In the genomic region with DNA sequence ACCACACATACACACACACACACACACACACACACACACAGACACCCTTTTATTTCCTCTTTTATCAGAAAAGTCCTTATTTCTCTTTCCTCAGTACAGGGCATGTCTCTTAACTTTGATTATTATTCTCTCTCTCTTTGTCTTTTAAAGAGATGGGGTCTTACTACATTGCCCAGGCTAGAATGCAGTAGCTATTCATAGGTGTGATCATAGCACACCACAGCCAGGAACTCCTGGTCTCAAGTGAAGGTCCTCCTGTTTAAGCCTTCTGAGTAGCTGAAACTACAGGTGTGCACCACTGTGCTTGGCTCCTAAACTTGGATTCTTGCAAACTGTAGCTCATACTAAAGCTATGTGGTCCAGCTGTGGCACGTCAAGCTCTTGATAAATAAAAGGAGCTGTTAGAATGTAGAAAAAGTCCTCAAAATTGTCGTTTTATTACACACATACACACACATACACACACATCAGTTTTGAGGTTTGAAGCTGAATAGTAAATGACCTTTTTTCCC, we compare ENCODE assay signal across 1 cellular context.
A peak's percentile ranks its signal among the peaks of the same experiment; 100 is the strongest.
TF ChIP-seq lines count a peak whose summit lies in the region.

No MANE protein-coding gene starts in this region.

TF ChIP-seq in K562, 482 proteins besides CTCF, POLR2A, EP300 and RAD21 (continued from another document):
- TF ChIP-seq, protein P1, sequence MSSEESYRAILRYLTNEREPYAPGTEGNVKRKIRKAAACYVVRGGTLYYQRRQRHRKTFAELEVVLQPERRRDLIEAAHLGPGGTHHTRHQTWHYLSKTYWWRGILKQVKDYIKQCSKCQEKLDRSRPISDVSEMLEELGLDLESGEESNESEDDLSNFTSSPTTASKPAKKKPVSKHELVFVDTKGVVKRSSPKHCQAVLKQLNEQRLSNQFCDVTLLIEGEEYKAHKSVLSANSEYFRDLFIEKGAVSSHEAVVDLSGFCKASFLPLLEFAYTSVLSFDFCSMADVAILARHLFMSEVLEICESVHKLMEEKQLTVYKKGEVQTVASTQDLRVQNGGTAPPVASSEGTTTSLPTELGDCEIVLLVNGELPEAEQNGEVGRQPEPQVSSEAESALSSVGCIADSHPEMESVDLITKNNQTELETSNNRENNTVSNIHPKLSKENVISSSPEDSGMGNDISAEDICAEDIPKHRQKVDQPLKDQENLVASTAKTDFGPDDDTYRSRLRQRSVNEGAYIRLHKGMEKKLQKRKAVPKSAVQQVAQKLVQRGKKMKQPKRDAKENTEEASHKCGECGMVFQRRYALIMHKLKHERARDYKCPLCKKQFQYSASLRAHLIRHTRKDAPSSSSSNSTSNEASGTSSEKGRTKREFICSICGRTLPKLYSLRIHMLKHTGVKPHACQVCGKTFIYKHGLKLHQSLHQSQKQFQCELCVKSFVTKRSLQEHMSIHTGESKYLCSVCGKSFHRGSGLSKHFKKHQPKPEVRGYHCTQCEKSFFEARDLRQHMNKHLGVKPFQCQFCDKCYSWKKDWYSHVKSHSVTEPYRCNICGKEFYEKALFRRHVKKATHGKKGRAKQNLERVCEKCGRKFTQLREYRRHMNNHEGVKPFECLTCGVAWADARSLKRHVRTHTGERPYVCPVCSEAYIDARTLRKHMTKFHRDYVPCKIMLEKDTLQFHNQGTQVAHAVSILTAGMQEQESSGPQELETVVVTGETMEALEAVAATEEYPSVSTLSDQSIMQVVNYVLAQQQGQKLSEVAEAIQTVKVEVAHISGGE (CRISPR knock-in tag; IDR thresholded peaks at IDR 0.05): no peak
- no peak for TF ChIP-seq ILF3 (IDR thresholded peaks at IDR 0.05; ENCODE audit: borderline replicate concordance)
- TF ChIP-seq, protein P2, sequence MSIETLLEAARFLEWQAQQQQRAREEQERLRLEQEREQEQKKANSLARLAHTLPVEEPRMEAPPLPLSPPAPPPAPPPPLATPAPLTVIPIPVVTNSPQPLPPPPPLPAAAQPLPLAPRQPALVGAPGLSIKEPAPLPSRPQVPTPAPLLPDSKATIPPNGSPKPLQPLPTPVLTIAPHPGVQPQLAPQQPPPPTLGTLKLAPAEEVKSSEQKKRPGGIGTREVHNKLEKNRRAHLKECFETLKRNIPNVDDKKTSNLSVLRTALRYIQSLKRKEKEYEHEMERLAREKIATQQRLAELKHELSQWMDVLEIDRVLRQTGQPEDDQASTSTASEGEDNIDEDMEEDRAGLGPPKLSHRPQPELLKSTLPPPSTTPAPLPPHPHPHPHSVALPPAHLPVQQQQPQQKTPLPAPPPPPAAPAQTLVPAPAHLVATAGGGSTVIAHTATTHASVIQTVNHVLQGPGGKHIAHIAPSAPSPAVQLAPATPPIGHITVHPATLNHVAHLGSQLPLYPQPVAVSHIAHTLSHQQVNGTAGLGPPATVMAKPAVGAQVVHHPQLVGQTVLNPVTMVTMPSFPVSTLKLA (conservative IDR thresholded peaks at IDR 0.05): 0 out of 4 replicates have a peak, but pooled peaks of 1 of the 2 experiments have one; percentile 18
- TF ChIP-seq ZNF121 (CRISPR knock-in tag; conservative IDR thresholded peaks at IDR 0.05): peak; percentile 90
- TF ChIP-seq, protein P3, sequence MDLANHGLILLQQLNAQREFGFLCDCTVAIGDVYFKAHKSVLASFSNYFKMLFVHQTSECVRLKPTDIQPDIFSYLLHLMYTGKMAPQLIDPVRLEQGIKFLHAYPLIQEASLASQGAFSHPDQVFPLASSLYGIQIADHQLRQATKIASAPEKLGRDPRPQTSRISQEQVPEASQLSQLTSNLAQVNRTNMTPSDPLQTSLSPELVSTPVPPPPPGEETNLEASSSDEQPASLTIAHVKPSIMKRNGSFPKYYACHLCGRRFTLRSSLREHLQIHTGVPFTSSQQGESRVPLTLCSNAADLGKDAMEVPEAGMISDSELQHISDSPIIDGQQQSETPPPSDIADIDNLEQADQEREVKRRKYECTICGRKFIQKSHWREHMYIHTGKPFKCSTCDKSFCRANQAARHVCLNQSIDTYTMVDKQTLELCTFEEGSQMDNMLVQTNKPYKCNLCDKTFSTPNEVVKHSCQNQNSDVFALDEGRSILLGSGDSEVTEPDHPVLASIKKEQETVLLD (IDR thresholded peaks at IDR 0.05): no peak
- TF ChIP-seq RAD51 (IDR thresholded peaks at IDR 0.05; ENCODE audit: borderline replicate concordance, low read depth): no peak
- no peak for TF ChIP-seq MBD2 (IDR thresholded peaks at IDR 0.05; ENCODE audit: borderline replicate concordance, low read depth)
- TF ChIP-seq FOXK1 (CRISPR knock-in tag; IDR thresholded peaks at IDR 0.05; ENCODE audit: borderline replicate concordance): no peak
- TF ChIP-seq NCOA2 (IDR thresholded peaks at IDR 0.05; ENCODE audit: partially characterized antibody in 2 of 2): peak in 1 of 2 experiments; percentile 35
- peak; percentile 57 for TF ChIP-seq NFIX (CRISPR knock-in tag; IDR thresholded peaks at IDR 0.05; ENCODE audit: low read depth)
- no peak for TF ChIP-seq ADNP (tag; IDR thresholded peaks at IDR 0.05)
- TF ChIP-seq, protein P4, sequence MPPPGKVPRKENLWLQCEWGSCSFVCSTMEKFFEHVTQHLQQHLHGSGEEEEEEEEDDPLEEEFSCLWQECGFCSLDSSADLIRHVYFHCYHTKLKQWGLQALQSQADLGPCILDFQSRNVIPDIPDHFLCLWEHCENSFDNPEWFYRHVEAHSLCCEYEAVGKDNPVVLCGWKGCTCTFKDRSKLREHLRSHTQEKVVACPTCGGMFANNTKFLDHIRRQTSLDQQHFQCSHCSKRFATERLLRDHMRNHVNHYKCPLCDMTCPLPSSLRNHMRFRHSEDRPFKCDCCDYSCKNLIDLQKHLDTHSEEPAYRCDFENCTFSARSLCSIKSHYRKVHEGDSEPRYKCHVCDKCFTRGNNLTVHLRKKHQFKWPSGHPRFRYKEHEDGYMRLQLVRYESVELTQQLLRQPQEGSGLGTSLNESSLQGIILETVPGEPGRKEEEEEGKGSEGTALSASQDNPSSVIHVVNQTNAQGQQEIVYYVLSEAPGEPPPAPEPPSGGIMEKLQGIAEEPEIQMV (tag; conservative IDR thresholded peaks at IDR 0.05; ENCODE audit: low read depth): no peak
- peak; percentile 37 for TF ChIP-seq RBM25 (IDR thresholded peaks at IDR 0.05; ENCODE audit: low read depth, low read length, severe bottlenecking)
- TF ChIP-seq ARID1B (IDR thresholded peaks at IDR 0.05): peak; percentile 18; the same call in 1 of the 2 replicates
- TF ChIP-seq, protein P5, sequence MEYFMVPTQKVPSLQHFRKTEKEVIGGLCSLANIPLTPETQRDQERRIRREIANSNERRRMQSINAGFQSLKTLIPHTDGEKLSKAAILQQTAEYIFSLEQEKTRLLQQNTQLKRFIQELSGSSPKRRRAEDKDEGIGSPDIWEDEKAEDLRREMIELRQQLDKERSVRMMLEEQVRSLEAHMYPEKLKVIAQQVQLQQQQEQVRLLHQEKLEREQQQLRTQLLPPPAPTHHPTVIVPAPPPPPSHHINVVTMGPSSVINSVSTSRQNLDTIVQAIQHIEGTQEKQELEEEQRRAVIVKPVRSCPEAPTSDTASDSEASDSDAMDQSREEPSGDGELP (CRISPR knock-in tag; IDR thresholded peaks at IDR 0.05; ENCODE audit: borderline replicate concordance): no peak
- TF ChIP-seq SMARCA5 (IDR thresholded peaks at IDR 0.05): peak; percentile 62; the same call in 1 of the 2 replicates
- TF ChIP-seq NFIC (IDR thresholded peaks at IDR 0.05): peak; percentile 97
- TF ChIP-seq BCOR (IDR thresholded peaks at IDR 0.05): peak; percentile 34; the same call in 1 of the 2 replicates
- TF ChIP-seq, protein P6, sequence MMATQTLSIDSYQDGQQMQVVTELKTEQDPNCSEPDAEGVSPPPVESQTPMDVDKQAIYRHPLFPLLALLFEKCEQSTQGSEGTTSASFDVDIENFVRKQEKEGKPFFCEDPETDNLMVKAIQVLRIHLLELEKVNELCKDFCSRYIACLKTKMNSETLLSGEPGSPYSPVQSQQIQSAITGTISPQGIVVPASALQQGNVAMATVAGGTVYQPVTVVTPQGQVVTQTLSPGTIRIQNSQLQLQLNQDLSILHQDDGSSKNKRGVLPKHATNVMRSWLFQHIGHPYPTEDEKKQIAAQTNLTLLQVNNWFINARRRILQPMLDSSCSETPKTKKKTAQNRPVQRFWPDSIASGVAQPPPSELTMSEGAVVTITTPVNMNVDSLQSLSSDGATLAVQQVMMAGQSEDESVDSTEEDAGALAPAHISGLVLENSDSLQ (IDR thresholded peaks at IDR 0.05): no peak
- 0 out of 2 replicates have a peak, but pooled peaks have one; percentile 11 for TF ChIP-seq DPF2 (IDR thresholded peaks at IDR 0.05)
- no peak for TF ChIP-seq ELF1 (tag; IDR thresholded peaks at IDR 0.05)
- TF ChIP-seq MTA1 (IDR thresholded peaks at IDR 0.05; ENCODE audit: borderline replicate concordance): 0 out of 2 replicates have a peak, but pooled peaks have one; percentile 36
